22 cellular contexts compared by ENCODE assay signal in the genomic region with DNA sequence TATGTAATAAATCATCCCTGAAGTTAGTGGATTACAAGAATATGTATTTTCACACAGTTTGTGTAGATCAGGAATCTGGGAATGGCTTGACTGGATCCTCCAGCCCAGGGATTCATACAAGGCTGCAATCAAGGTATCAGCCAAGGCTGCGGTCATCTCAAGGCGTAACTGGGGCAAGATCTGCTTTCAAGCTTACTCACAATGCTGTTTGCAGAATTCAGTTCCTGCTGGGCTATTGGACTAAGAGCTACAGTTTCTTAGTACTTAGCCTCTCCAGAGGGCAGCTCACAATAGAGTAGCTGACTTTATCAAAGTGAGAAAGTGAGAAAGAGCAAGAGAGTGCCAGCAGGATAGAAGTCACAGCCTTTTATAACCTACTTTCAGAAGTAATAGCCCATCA.
"Had no signal": no experiment of that assay in that cellular context is flagged by ENCODE, and none has a peak within 500 bp of the region (broad histone marks: within the 10 kb centered on the region; RNA-seq: fewer than 3 reads in every experiment).

No MANE protein-coding gene starts in this region.

- H3K9me3 ChIP-seq: Peyer's patch, SJCRH30 had no signal

- ATAC-seq: Right ventricle myocardium inferior, SK-N-SH treated with all-trans-retinoic acid at 6 μM for 48 hours had no signal

- H2AFZ ChIP-seq: PC-9 had no signal

- H3K27ac ChIP-seq: HL-60, PC-9, Peyer's patch, SJCRH30 had no signal

- DNase-seq: Kasumi-1, KG1, MM.1S, NCI-H1092 treated with DMSO at 0.1 percent for 48 hours, NCI-H1436 treated with DMSO at 0.1 percent for 48 hours, NCI-H1694, NCI-H187 treated with DMSO at 0.1 percent for 48 hours, NCI-H2029 treated with DMSO at 0.1 percent for 48 hours, NCI-H2171, NCI-H226, NCI-H446 treated with DMSO at 0.1 percent for 48 hours, NCI-H510A treated with DMSO at 0.1 percent for 48 hours, NCI-H69, NCI-H774, OCI-M1, PC-9, Peyer's patch, SHP77 treated with DMSO at 0.1 percent for 48 hours, SJCRH30 had no signal

- H3K4me1 ChIP-seq: Peyer's patch, SJCRH30 had no signal

- H3K27me3 ChIP-seq: Peyer's patch, SJCRH30 had no signal

- H3K4me2 ChIP-seq: PC-9 had no signal

- H3K4me3 ChIP-seq: PC-9, Peyer's patch, SJCRH30 had no signal

- H3K36me3 ChIP-seq: Peyer's patch, SJCRH30 had no signal
